ENCODE assay signal across 26 cellular contexts in the genomic region with DNA sequence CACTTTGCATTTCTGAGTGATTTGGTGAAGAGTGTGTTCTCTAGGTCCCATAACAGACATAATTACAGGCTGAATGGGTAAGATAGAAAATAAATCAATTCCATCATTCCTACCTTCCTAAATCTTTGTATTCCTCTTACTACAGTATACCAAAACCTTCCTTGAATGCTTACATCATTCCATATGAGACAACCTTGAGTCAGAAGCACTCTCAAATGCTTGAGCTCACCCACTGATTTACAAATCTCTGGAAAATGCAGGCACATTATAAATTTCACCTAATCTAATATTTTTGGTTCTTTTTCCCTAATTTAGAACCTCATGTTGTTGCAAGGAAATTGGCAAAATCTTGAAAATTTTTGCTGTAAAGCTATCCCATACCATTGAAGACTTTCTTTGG.
"Had no signal": no experiment of that assay in that cellular context is flagged by ENCODE, and none has a peak within 500 bp of the region (broad histone marks: within the 10 kb centered on the region; RNA-seq: fewer than 3 reads in every experiment).

No MANE protein-coding gene starts in this region.

- H3K79me2 ChIP-seq: hepatocyte had no signal

- H3K9me3 ChIP-seq: colonic mucosa, esophagus muscularis mucosa, gastrocnemius medialis, heart left ventricle, left lung, prostate gland, right atrium auricular region, stomach, tibial artery, upper lobe of left lung had no signal

- H3K27me3 Mint-ChIP-seq: dendritic cell treated with granulocyte-macrophage colony-stimulating factor and Interleukin-4, amounts not matched to agents 40 ng/mL and 50 ng/mL, for 4 days; naive thymus-derived CD4-positive, alpha-beta T cell had no signal

- H3K36me3 ChIP-seq: colonic mucosa, esophagus muscularis mucosa, gastrocnemius medialis, heart left ventricle, left lung, prostate gland, right atrium auricular region, stomach, tibial artery, upper lobe of left lung had no signal

- H3K4me3 Mint-ChIP-seq: dendritic cell treated with granulocyte-macrophage colony-stimulating factor and Interleukin-4, amounts not matched to agents 40 ng/mL and 50 ng/mL, for 4 days; endodermal cell; naive thymus-derived CD4-positive, alpha-beta T cell; nephron; stimulated activated effector memory CD8-positive, alpha-beta T cell treated with anti-CD3 and anti-CD28 coated beads, Interleukin-12 subunit alpha, Interleukin-12 subunit beta, amount 100 ng/mL, for 72 hours had no signal

- H3K27me3 ChIP-seq: colonic mucosa, esophagus muscularis mucosa, gastrocnemius medialis, heart left ventricle, hepatocyte, left lung, right atrium auricular region, stomach, tibial artery, upper lobe of left lung had no signal

- H3K4me2 ChIP-seq: hepatocyte had no signal

- H3K9me3 Mint-ChIP-seq: dendritic cell treated with granulocyte-macrophage colony-stimulating factor and Interleukin-4, amounts not matched to agents 40 ng/mL and 50 ng/mL, for 4 days; endodermal cell; nephron; stimulated activated effector memory CD8-positive, alpha-beta T cell treated with anti-CD3 and anti-CD28 coated beads, Interleukin-12 subunit alpha, Interleukin-12 subunit beta, amount 100 ng/mL, for 72 hours had no signal

- H3K36me3 Mint-ChIP-seq: naive thymus-derived CD4-positive, alpha-beta T cell; stimulated activated effector memory CD8-positive, alpha-beta T cell treated with anti-CD3 and anti-CD28 coated beads, Interleukin-12 subunit alpha, Interleukin-12 subunit beta, amount 100 ng/mL, for 72 hours had no signal

- H3K27ac Mint-ChIP-seq: dendritic cell treated with granulocyte-macrophage colony-stimulating factor and Interleukin-4, amounts not matched to agents 40 ng/mL and 50 ng/mL, for 4 days; endodermal cell; naive thymus-derived CD4-positive, alpha-beta T cell; nephron; stimulated activated effector memory CD8-positive, alpha-beta T cell treated with anti-CD3 and anti-CD28 coated beads, Interleukin-12 subunit alpha, Interleukin-12 subunit beta, amount 100 ng/mL, for 72 hours had no signal

- H3K4me1 ChIP-seq: colonic mucosa, esophagus muscularis mucosa, gastrocnemius medialis, heart left ventricle, left lung, prostate gland, right atrium auricular region, stomach, tibial artery, upper lobe of left lung had no signal

- H3K4me1 Mint-ChIP-seq: endodermal cell; naive thymus-derived CD4-positive, alpha-beta T cell; nephron; stimulated activated effector memory CD8-positive, alpha-beta T cell treated with anti-CD3 and anti-CD28 coated beads, Interleukin-12 subunit alpha, Interleukin-12 subunit beta, amount 100 ng/mL, for 72 hours had no signal

- H2AFZ ChIP-seq: hepatocyte had no signal

- FAIRE-seq: kidney, urothelium cell line had no signal

- H3K4me3 ChIP-seq: colonic mucosa, esophagus muscularis mucosa, gastrocnemius medialis, heart left ventricle, hepatocyte, left lung, prostate gland, right atrium auricular region, stomach, tibial artery, upper lobe of left lung had no signal

- H3K27ac ChIP-seq: colonic mucosa, esophagus muscularis mucosa, gastrocnemius medialis, heart left ventricle, hepatocyte, left lung, prostate gland, right atrium auricular region, stomach, tibial artery, upper lobe of left lung had no signal

- DNase-seq: colonic mucosa; effector CD8-positive, alpha-beta T cell; endodermal cell; gastrocnemius medialis; heart left ventricle; kidney; left lung; mesendoderm; midbrain; naive thymus-derived CD4-positive, alpha-beta T cell; nucleus accumbens; stimulated activated CD4-positive, alpha-beta T cell treated with anti-CD3 and anti-CD28 coated beads, Interleukin-2, amount 100 ng/mL, for 24 hours; stimulated activated CD4-positive, alpha-beta T cell treated with anti-CD3 and anti-CD28 coated beads, Interleukin-4, amount 100 ng/mL, for 24 hours; stimulated activated naive CD4-positive, alpha-beta T cell treated with Interleukin-2 at 50 U/mL for 16 hours; stomach; tibial artery; upper lobe of left lung had no signal

- ATAC-seq: gastrocnemius medialis; heart left ventricle; left lung; naive thymus-derived CD4-positive, alpha-beta T cell; sciatic nerve; stimulated activated effector memory CD8-positive, alpha-beta T cell treated with anti-CD3 and anti-CD28 coated beads, Interleukin-12 subunit alpha, Interleukin-12 subunit beta, amount 100 ng/mL, for 72 hours had no signal
